2 cellular contexts compared by ENCODE assay signal in genomic region chr5:31215236-31215635, GRCh38.
A peak's percentile ranks its signal among the peaks of the same experiment; 100 is the strongest.
TF ChIP-seq lines count a peak whose summit lies in the region.

No MANE protein-coding gene starts in this region.

TF ChIP-seq in A549, 52 proteins besides CTCF, POLR2A, EP300 and RAD21:
- peak; percentile 51 for TF ChIP-seq MAFK (IDR thresholded peaks at IDR 0.05; ENCODE audit: partially characterized antibody)
- no peak for TF ChIP-seq SMC3 (IDR thresholded peaks at IDR 0.05)
- TF ChIP-seq HEYL (CRISPR knock-in tag; IDR thresholded peaks at IDR 0.05): no peak
TF ChIP-seq in A549: peak in this region for 1.

TF ChIP-seq in K562, 482 proteins besides CTCF, POLR2A, EP300 and RAD21 (continues in another document):
- TF ChIP-seq ZNF41 (CRISPR knock-in tag; conservative IDR thresholded peaks at IDR 0.05): no peak
- no peak for TF ChIP-seq IFI16 (CRISPR knock-in tag; IDR thresholded peaks at IDR 0.05)
- TF ChIP-seq MAFG (tag; conservative IDR thresholded peaks at IDR 0.05): peak; percentile 28; the same call in 1 of the 2 replicates
- TF ChIP-seq PKNOX1 (IDR thresholded peaks at IDR 0.05): no peak
- TF ChIP-seq CHD4 (IDR thresholded peaks at IDR 0.05; ENCODE audit: insufficient read depth, insufficient replicate concordance, low read depth, low read length, poor library complexity, severe bottlenecking): no peak
- TF ChIP-seq YY1 (IDR thresholded peaks at IDR 0.05; ENCODE audit: borderline replicate concordance in 1 of 3, control insufficient read depth in 1 of 3, extremely low read depth in 1 of 3, insufficient read depth in 3 of 3, insufficient read length in 1 of 3, insufficient replicate concordance in 2 of 3, low read depth in 1 of 3, low read length in 2 of 3): no peak
- no peak for TF ChIP-seq LCOR (CRISPR knock-in tag; IDR thresholded peaks at IDR 0.05)
- peak; percentile 38; the same call in 1 of the 2 replicates for TF ChIP-seq MAFF (IDR thresholded peaks at IDR 0.05; ENCODE audit: low read length)
- TF ChIP-seq CHD7 (IDR thresholded peaks at IDR 0.05; ENCODE audit: low read depth, low read length): no peak
- TF ChIP-seq CEBPZ (IDR thresholded peaks at IDR 0.05; ENCODE audit: borderline replicate concordance, low read depth, low read length): no peak
- 0 out of 2 replicates have a peak, but pooled peaks have one; percentile 34 for TF ChIP-seq C11orf30 (IDR thresholded peaks at IDR 0.05; ENCODE audit: low read depth)
- no peak for TF ChIP-seq FOXJ3 (CRISPR knock-in tag; IDR thresholded peaks at IDR 0.05)
- no peak for TF ChIP-seq POLR3G (IDR thresholded peaks at IDR 0.05; ENCODE audit: extremely low read depth, insufficient read length, insufficient replicate concordance)
- TF ChIP-seq, protein P1, sequence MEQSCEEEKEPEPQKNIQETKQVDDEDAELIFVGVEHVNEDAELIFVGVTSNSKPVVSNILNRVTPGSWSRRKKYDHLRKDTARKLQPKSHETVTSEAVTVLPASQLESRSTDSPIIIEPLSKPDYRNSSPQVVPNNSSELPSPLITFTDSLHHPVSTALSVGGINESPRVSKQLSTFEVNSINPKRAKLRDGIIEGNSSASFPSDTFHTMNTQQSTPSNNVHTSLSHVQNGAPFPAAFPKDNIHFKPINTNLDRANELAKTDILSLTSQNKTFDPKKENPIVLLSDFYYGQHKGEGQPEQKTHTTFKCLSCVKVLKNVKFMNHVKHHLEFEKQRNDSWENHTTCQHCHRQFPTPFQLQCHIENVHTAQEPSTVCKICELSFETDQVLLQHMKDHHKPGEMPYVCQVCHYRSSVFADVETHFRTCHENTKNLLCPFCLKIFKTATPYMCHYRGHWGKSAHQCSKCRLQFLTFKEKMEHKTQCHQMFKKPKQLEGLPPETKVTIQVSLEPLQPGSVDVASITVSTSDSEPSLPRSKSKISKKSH (CRISPR knock-in tag; IDR thresholded peaks at IDR 0.05): no peak
- no peak for TF ChIP-seq AFF1 (IDR thresholded peaks at IDR 0.05; ENCODE audit: low read depth in 1 of 2, partially characterized antibody in 2 of 2)
- no peak for TF ChIP-seq RBM34 (IDR thresholded peaks at IDR 0.05; ENCODE audit: borderline replicate concordance, insufficient read depth, low read length)
- no peak for TF ChIP-seq RREB1 (CRISPR knock-in tag; IDR thresholded peaks at IDR 0.05)
- TF ChIP-seq ADNP (tag; IDR thresholded peaks at IDR 0.05): no peak
- no peak for TF ChIP-seq ZNF184 (CRISPR knock-in tag; IDR thresholded peaks at IDR 0.05)
- no peak for TF ChIP-seq ESRRA (IDR thresholded peaks at IDR 0.05; ENCODE audit: borderline replicate concordance, low read depth)
- no peak for TF ChIP-seq ZNF57 (CRISPR knock-in tag; IDR thresholded peaks at IDR 0.05)
